In genomic region chr2:73268831-73269685, GRCh38 we compare ENCODE assay signal across 9 cellular contexts. TPM values are rescaled to one million over a fixed set of nuclear protein-coding genes. Genes with fewer than 3 reads are reported as not detected.
DNase-seq lines count a peak whose midpoint lies in the region; ATAC-seq and TF ChIP-seq lines count a peak whose summit lies in the region.
"Had no signal": no experiment of that assay in that cellular context is flagged by ENCODE, and none has a peak within 500 bp of the region (broad histone marks: within the 10 kb centered on the region; RNA-seq: fewer than 3 reads in every experiment).

No MANE protein-coding gene starts in this region.

- H3K27me3 Mint-ChIP-seq in activated T-cell treated with anti-CD3 and anti-CD28 coated beads, Interleukin-2, amount 50 U/mL, for 72 hours (ENCODE audit: low read depth) = no peaks in the 10 kb centered on the region
- H3K27me3 Mint-ChIP-seq in glutamatergic neuron (ENCODE audit: unreplicated experiment) = peaks cover 33% of the 10 kb centered on the region

- peaks cover 2 to 6% of the 10 kb centered on the region in 2 donors for H3K36me3 Mint-ChIP-seq in activated T-cell treated with anti-CD3 and anti-CD28 coated beads, Interleukin-2, amount 50 U/mL, for 72 hours (ENCODE audit: insufficient read depth in 2 of 2)
- peaks cover 23% of the 10 kb centered on the region for H3K36me3 Mint-ChIP-seq in glutamatergic neuron (ENCODE audit: unreplicated experiment)

- peak; percentile 77 for DNase-seq in ELF-1 (ENCODE audit: low read depth, low spot score)
- DNase-seq in NCI-H510A (lab: John Stamatoyannopoulos, UW) = peak; percentile 75
- DNase-seq in activated T-cell treated with anti-CD3 and anti-CD28 coated beads, Interleukin-2, amount 50 U/mL, for 72 hours = peak; percentile 79 to 85
- peak; percentile 65 for DNase-seq in glutamatergic neuron

- peak overlapping the region; percentile 43 for H3K4me3 ChIP-seq in skeletal muscle satellite cell (ENCODE audit: low read length)

- H3K27ac Mint-ChIP-seq in activated T-cell treated with anti-CD3 and anti-CD28 coated beads, Interleukin-2, amount 50 U/mL, for 72 hours = no peak overlapping the region
- no peak overlapping the region for H3K27ac Mint-ChIP-seq in glutamatergic neuron (ENCODE audit: unreplicated experiment)

- H3K36me3 ChIP-seq in skeletal muscle satellite cell (ENCODE audit: insufficient read depth, low read length) = no peaks in the 10 kb centered on the region

- H3K4me2 ChIP-seq in skeletal muscle satellite cell (ENCODE audit: low read length) = peak overlapping the region; percentile 74

- no peaks in the 10 kb centered on the region for H3K9me3 ChIP-seq in skeletal muscle satellite cell (replicated peaks; ENCODE audit: low read length)

- peak; percentile 29 for TF ChIP-seq CTCF in glutamatergic neuron (IDR thresholded peaks at IDR 0.05; ENCODE audit: partially characterized antibody, unreplicated experiment)

- H3K4me3 Mint-ChIP-seq in activated T-cell treated with anti-CD3 and anti-CD28 coated beads, Interleukin-2, amount 50 U/mL, for 72 hours = peak overlapping the region in 1 of 2 donors; percentile 67
- peak overlapping the region; percentile 17 for H3K4me3 Mint-ChIP-seq in glutamatergic neuron (ENCODE audit: unreplicated experiment)

- H3K4me1 ChIP-seq in skeletal muscle satellite cell (ENCODE audit: control insufficient read depth, insufficient read depth, low read length) = peaks cover 18% of the 10 kb centered on the region

- no peaks in the 10 kb centered on the region for H3K9me3 Mint-ChIP-seq in activated T-cell treated with anti-CD3 and anti-CD28 coated beads, Interleukin-2, amount 50 U/mL, for 72 hours
- peaks cover 5% of the 10 kb centered on the region for H3K9me3 Mint-ChIP-seq in glutamatergic neuron (ENCODE audit: unreplicated experiment)

- peak; percentile 50 for ATAC-seq in HG02840 (IDR thresholded peaks at IDR 0.05; ENCODE audit: low FRiP score, unreplicated experiment)
- peak; percentile 97 for ATAC-seq in activated T-cell treated with anti-CD3 and anti-CD28 coated beads, Interleukin-2, amount 50 U/mL, for 72 hours (replicated peaks in 1 of 2)
- no peak for ATAC-seq in GM21786 (IDR thresholded peaks at IDR 0.05; ENCODE audit: unreplicated experiment)
- no peak for ATAC-seq in GM18870 (IDR thresholded peaks at IDR 0.05; ENCODE audit: unreplicated experiment)

- H3K9ac ChIP-seq in skeletal muscle satellite cell (ENCODE audit: low read depth, low read length) = no peak overlapping the region

- H3K4me1 Mint-ChIP-seq in activated T-cell treated with anti-CD3 and anti-CD28 coated beads, Interleukin-2, amount 50 U/mL, for 72 hours (ENCODE audit: low read depth) = peaks cover 26% of the 10 kb centered on the region
- H3K4me1 Mint-ChIP-seq in glutamatergic neuron (ENCODE audit: low read depth, unreplicated experiment) = no peaks in the 10 kb centered on the region

- peaks cover 42% of the 10 kb centered on the region for H3K27me3 ChIP-seq in skeletal muscle satellite cell (ENCODE audit: control insufficient read depth, insufficient read depth, low read length)

RNA-seq across cellular contexts. Expression of gene FBXO41, which starts 15.2 kb away (rescaled TPM):
- 10 to 100 TPM; 19.8 to 22.9 TPM for total RNA-seq in activated T-cell treated with anti-CD3 and anti-CD28 coated beads, Interleukin-2, amount 50 U/mL, for 72 hours
- 14.0 TPM for total RNA-seq in glutamatergic neuron (ENCODE audit: unreplicated experiment)
- total RNA-seq in skeletal muscle satellite cell (2012; rRNA removed) = 2.2 and 2.3 TPM in 2 replicates

RNA-seq across cellular contexts. Expression of gene EGR4, which starts 24.3 kb away (rescaled TPM):
- total RNA-seq in activated T-cell treated with anti-CD3 and anti-CD28 coated beads, Interleukin-2, amount 50 U/mL, for 72 hours = 1 to 10 TPM; 1.6 to 2.1 TPM
- not detected for total RNA-seq in glutamatergic neuron (ENCODE audit: unreplicated experiment)
- not detected in 2 replicates for total RNA-seq in skeletal muscle satellite cell (2012; rRNA removed)
- total RNA-seq: HT1080 had no signal

RNA-seq across cellular contexts. Expression of gene CCT7, which starts 35.0 kb away (rescaled TPM):
- 100 to 1,000 TPM; 305 to 384 TPM for total RNA-seq in activated T-cell treated with anti-CD3 and anti-CD28 coated beads, Interleukin-2, amount 50 U/mL, for 72 hours
- total RNA-seq in glutamatergic neuron (ENCODE audit: unreplicated experiment) = 269 TPM
- 333 and 363 TPM in 2 replicates for total RNA-seq in skeletal muscle satellite cell (2012; rRNA removed)

RNA-seq across cellular contexts. Expression of gene PRADC1, which starts 36.0 kb away (rescaled TPM):
- total RNA-seq in activated T-cell treated with anti-CD3 and anti-CD28 coated beads, Interleukin-2, amount 50 U/mL, for 72 hours = 10 to 100 TPM; 15.0 to 17.3 TPM
- total RNA-seq in glutamatergic neuron (ENCODE audit: unreplicated experiment) = 26.8 TPM
- 15.0 and 28.2 TPM in 2 replicates for total RNA-seq in skeletal muscle satellite cell (2012; rRNA removed)

RNA-seq across cellular contexts. Expression of gene SMYD5, which starts 55.0 kb away (rescaled TPM):
- total RNA-seq in activated T-cell treated with anti-CD3 and anti-CD28 coated beads, Interleukin-2, amount 50 U/mL, for 72 hours = 10 to 100 TPM; 32.5 to 35.4 TPM
- 17.0 TPM for total RNA-seq in glutamatergic neuron (ENCODE audit: unreplicated experiment)
- 15.7 and 21.6 TPM in 2 replicates for total RNA-seq in skeletal muscle satellite cell (2012; rRNA removed)

Comparison
In these comparisons a context has a peak if more than half of its experiments do, and no peak if none do; other contexts are left out.
1. ATAC-seq: peak in HG02840 (single experiment) and activated T-cell treated with anti-CD3 and anti-CD28 coated beads, Interleukin-2, amount 50 U/mL, for 72 hours (2 of 2); none in GM21786 (single experiment) and GM18870 (single experiment).
2. Peak in every context shown above with its lines, with median percentiles within 50 percentile points of each other: DNase-seq.